Comparison of ENCODE assay signal across 8 cellular contexts in genomic region chr9:106861585-106862114, GRCh38. TPM values are rescaled to one million over a fixed set of nuclear protein-coding genes. Genes with fewer than 3 reads are reported as not detected.
DNase-seq lines count a peak whose midpoint lies in the region; ATAC-seq and TF ChIP-seq lines count a peak whose summit lies in the region.

No MANE protein-coding gene starts in this region.

- peaks cover 15% of the 10 kb centered on the region for H3K36me3 Mint-ChIP-seq in neural crest cell (ENCODE audit: low read depth)

- no peaks in the 10 kb centered on the region for H4K20me1 ChIP-seq in Loucy (ENCODE audit: insufficient read depth, low read length, poor library complexity, severe bottlenecking)

- peaks cover 2% of the 10 kb centered on the region for H3K9me3 Mint-ChIP-seq in neural crest cell

- ATAC-seq in HG03432 (IDR thresholded peaks at IDR 0.05; ENCODE audit: unreplicated experiment), result no peak
- no peak for ATAC-seq in GM18517 (IDR thresholded peaks at IDR 0.05; ENCODE audit: unreplicated experiment)
- no peak for ATAC-seq in GM18502 (IDR thresholded peaks at IDR 0.05; ENCODE audit: poor library complexity, unreplicated experiment)

- TF ChIP-seq EP300 in esophagus muscularis mucosa (IDR thresholded peaks at IDR 0.05), result no peak

- H3K27me3 ChIP-seq in AG04450 (ENCODE audit: control insufficient read depth, insufficient read depth, low read length) (peaks cover 11% of the 10 kb centered on the region), Loucy (ENCODE audit: insufficient read depth, low read length, poor library complexity, severe bottlenecking) (no peaks in the 10 kb centered on the region), esophagus muscularis mucosa (no peaks in the 10 kb centered on the region)

- H3K9me3 ChIP-seq in AG04450 (ENCODE audit: control insufficient read depth, insufficient read depth, low read length), result no peaks in the 10 kb centered on the region
- no peaks in the 10 kb centered on the region for H3K9me3 ChIP-seq in Loucy (ENCODE audit: insufficient read depth, low read depth, low read length)
- H3K9me3 ChIP-seq in esophagus muscularis mucosa, result no peaks in the 10 kb centered on the region

- H3K4me1 Mint-ChIP-seq in neural crest cell, result peaks cover 47% of the 10 kb centered on the region

- H3K9ac ChIP-seq in Loucy (ENCODE audit: low read depth, low read length, poor library complexity, severe bottlenecking), result peak overlapping the region; percentile 79

- no peaks in the 10 kb centered on the region for H3K9me2 ChIP-seq in Loucy (replicated peaks; ENCODE audit: low read depth, low read length)

- peaks cover 10% of the 10 kb centered on the region for H3K27me3 Mint-ChIP-seq in neural crest cell (ENCODE audit: low read depth)

- H3K27ac ChIP-seq in AG04450 (ENCODE audit: low read depth, low read length), result no peak overlapping the region
- peak overlapping the region; percentile 85 to 89 (median 88) for H3K27ac ChIP-seq in esophagus muscularis mucosa (replicated peaks in 1 of 4)

- under 1% methylated on average over 15 of the region's 15 CpGs for WGBS in esophagus muscularis mucosa

- H3K4me1 ChIP-seq in Loucy (ENCODE audit: insufficient read depth, low read length, poor library complexity, severe bottlenecking) (peaks cover 15% of the 10 kb centered on the region), esophagus muscularis mucosa (peaks cover 7 to 33% (median 25%) of the 10 kb centered on the region in 4 donors)

- peak overlapping the region; percentile 93 for H3K4me3 Mint-ChIP-seq in neural crest cell

- peak overlapping the region; percentile 99 for H3K27ac Mint-ChIP-seq in neural crest cell (ENCODE audit: unreplicated experiment)

- peak overlapping the region; percentile 69 for H2AFZ ChIP-seq in Loucy (ENCODE audit: low read length)

- TF ChIP-seq CTCF in AG04450 (IDR thresholded peaks at IDR 0.05; ENCODE audit: low read depth, low read length), result no peak
- no peak for TF ChIP-seq CTCF in Loucy (conservative IDR thresholded peaks at IDR 0.05; ENCODE audit: low read length)
- no peak for TF ChIP-seq CTCF in esophagus muscularis mucosa (IDR thresholded peaks at IDR 0.05)
- no peak for TF ChIP-seq CTCF in neural crest cell (conservative IDR thresholded peaks at IDR 0.05)

- peak overlapping the region; percentile 77 for H3K4me2 ChIP-seq in Loucy (ENCODE audit: low read depth, low read length, poor library complexity, severe bottlenecking)

- DNase-seq in AG04450 (ENCODE audit: low read depth, low spot score) (no peak), esophagus muscularis mucosa (ENCODE audit: extremely low spot score) (no peak), neural crest cell (ENCODE audit: low read depth, low spot score) (no peak), LoVo (ENCODE audit: low spot score) (no peak)

- intact Hi-C loops in esophagus muscularis mucosa (cut with DNase I), result loop anchor here (2.0 to 10.0 kb wide), 5 partner anchors 93 to 283 kb away; no protein-coding TSS in a partner anchor

- H3K36me3 ChIP-seq in Loucy (ENCODE audit: insufficient read depth, low read length), result no peaks in the 10 kb centered on the region
- H3K36me3 ChIP-seq in esophagus muscularis mucosa, result no peaks in the 10 kb centered on the region

- POLR2A ChIA-PET in AG04450 (lab: Yijun Ruan, JAX), result interaction anchor here (1.2 to 2.7 kb wide), 2 partner anchors 31 to 68 kb away, joined by 3 to 7 read pairs; no protein-coding TSS in a partner anchor

- H3K4me3 ChIP-seq in AG04450 (ENCODE audit: low read depth, low read length), result peak overlapping the region; percentile 95
- H3K4me3 ChIP-seq in Loucy (ENCODE audit: low read length, poor library complexity, severe bottlenecking), result peak overlapping the region; percentile 75
- H3K4me3 ChIP-seq in esophagus muscularis mucosa, result peak overlapping the region; percentile 78 to 83 (median 80)

- CTCF ChIA-PET in AG04450 (lab: Charles Lee), result no interaction called here

- no peak for TF ChIP-seq POLR2A in esophagus muscularis mucosa (IDR thresholded peaks at IDR 0.05; ENCODE audit: low read depth)

- no peaks in the 10 kb centered on the region for H3F3A ChIP-seq in Loucy (ENCODE audit: low read depth)

- peaks cover 36% of the 10 kb centered on the region for H3K79me2 ChIP-seq in Loucy (ENCODE audit: insufficient read depth, low read length)

RNA-seq across cellular contexts. Expression of gene ZNF462, which starts 1.3 kb away (rescaled TPM):
- 7.5 and 11.9 TPM in 2 replicates for polyA plus RNA-seq in AG04450 (2011; rRNA removed)
- polyA minus RNA-seq in AG04450 (2011; rRNA and poly(A)+ RNA removed), result 49.7 and 76.0 TPM in 2 replicates
- 10 to 100 TPM; 24.5 to 38.6 (median 34.6) TPM for total RNA-seq in esophagus muscularis mucosa
- total RNA-seq in neural crest cell, result 195 and 199 TPM in 2 replicates
